ENCODE assay signal across 11 cellular contexts in the genomic region with DNA sequence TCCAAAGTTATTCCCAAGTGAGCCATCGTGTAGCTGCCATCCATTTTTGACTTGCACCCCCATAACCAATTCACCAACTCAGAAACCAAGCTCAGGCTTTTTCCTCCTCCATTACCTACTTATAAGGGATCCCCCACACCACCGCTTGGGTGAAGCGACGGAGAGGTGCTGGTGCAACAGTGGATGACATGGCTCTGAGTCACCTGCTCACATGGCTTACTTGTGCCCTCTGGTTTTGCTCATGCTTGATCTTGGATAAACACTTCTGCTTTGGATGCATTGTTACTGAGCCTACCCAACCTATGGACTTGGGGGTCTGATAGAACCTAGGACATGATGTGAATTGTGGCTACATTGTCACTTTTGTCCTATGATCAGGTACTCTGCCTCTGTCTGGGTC. TPM values are rescaled to one million over a fixed set of nuclear protein-coding genes. Genes with fewer than 3 reads are reported as not detected.
A peak's percentile ranks its signal among the peaks of the same experiment; 100 is the strongest.
DNase-seq lines count a peak whose midpoint lies in the region; ATAC-seq and TF ChIP-seq lines count a peak whose summit lies in the region.
"Had no signal": no experiment of that assay in that cellular context is flagged by ENCODE, and none has a peak within 500 bp of the region (broad histone marks: within the 10 kb centered on the region; RNA-seq: fewer than 3 reads in every experiment).

No MANE protein-coding gene starts in this region.

- H3K23ac ChIP-seq in trophoblast cell (ENCODE audit: low read length), result no peak overlapping the region

- no peak overlapping the region for H3K27ac ChIP-seq in trophoblast cell (ENCODE audit: low read depth, low read length)
- H3K27ac ChIP-seq: esophagus muscularis mucosa had no signal

- no peak overlapping the region for H2BK5ac ChIP-seq in trophoblast cell (ENCODE audit: low read depth, low read length, poor library complexity)

- no peaks in the 10 kb centered on the region for H3K36me3 Mint-ChIP-seq in activated T-cell treated with anti-CD3 and anti-CD28 coated beads, Interleukin-2, amount 50 U/mL, for 72 hours (ENCODE audit: insufficient read depth in 2 of 2)
- H3K36me3 Mint-ChIP-seq in activated CD8-positive, alpha-beta memory T cell treated with anti-CD3 and anti-CD28 coated beads, Interleukin-2, amount 10 ng/mL, durations not matched to agents 7 days and 5 days, result no peaks in the 10 kb centered on the region
- H3K36me3 Mint-ChIP-seq: T-cell had no signal

- CTCF ChIA-PET in activated CD8-positive, alpha-beta memory T cell treated with anti-CD3 and anti-CD28 coated beads, Interleukin-2, amount 10 ng/mL, durations not matched to agents 7 days and 5 days (lab: Charles Lee), result no interaction called here

- H3K4me3 ChIP-seq in choroid plexus epithelial cell (ENCODE audit: low read depth, low read length), result no peak overlapping the region
- H3K4me3 ChIP-seq in trophoblast cell (ENCODE audit: low read depth, low read length), result no peak overlapping the region
- H3K4me3 ChIP-seq: esophagus muscularis mucosa had no signal

- H4K91ac ChIP-seq in trophoblast cell (ENCODE audit: low read depth, low read length), result no peak overlapping the region

- no peaks in the 10 kb centered on the region for H3K27me3 ChIP-seq in trophoblast cell (ENCODE audit: insufficient read depth, low read length)
- H3K27me3 ChIP-seq: esophagus muscularis mucosa had no signal

- H4K8ac ChIP-seq in trophoblast cell (ENCODE audit: low read depth, low read length), result no peak overlapping the region

- H3K9ac ChIP-seq in trophoblast cell (ENCODE audit: low read length), result no peak overlapping the region

- H3K79me1 ChIP-seq in trophoblast cell (ENCODE audit: low read length), result no peaks in the 10 kb centered on the region

- no peak overlapping the region for H4K12ac ChIP-seq in trophoblast cell (ENCODE audit: low read depth, low read length)

- DNase-seq in activated T-cell treated with anti-CD3 and anti-CD28 coated beads, Interleukin-2, amount 50 U/mL, for 72 hours, result peak in 1 of 2 donors; percentile 32
- DNase-seq in activated T-cell treated with anti-CD3 and anti-CD28 coated beads for 4 hours, result no peak
- peak; percentile 26 for DNase-seq in NCI-H460 (ENCODE audit: extremely low read depth, low read depth)
- DNase-seq in choroid plexus epithelial cell (ENCODE audit: low read depth), result peak; percentile 68
- peak; percentile 48 to 58 for DNase-seq in trophoblast cell
- no peak for DNase-seq in NCI-H2196 treated with DMSO at 0.1 percent for 48 hours (lab: John Stamatoyannopoulos, UW; ENCODE audit: unreplicated experiment)
- DNase-seq in activated CD8-positive, alpha-beta memory T cell treated with anti-CD3 and anti-CD28 coated beads, Interleukin-2, amount 10 ng/mL, durations not matched to agents 7 days and 5 days, result no peak
- DNase-seq: T-cell had no signal

- no peaks in the 10 kb centered on the region for H3K4me1 ChIP-seq in trophoblast cell (ENCODE audit: control insufficient read depth in 1 of 2, insufficient read depth in 2 of 2, low read length in 2 of 2)

- WGBS in trophoblast cell (ENCODE audit: extremely low coverage, insufficient coverage, insufficient read length), result no CpG with 5 or more reads among the region's 4 CpGs

- peaks cover 0 to 3% of the 10 kb centered on the region in 2 donors for H3K9me3 Mint-ChIP-seq in activated T-cell treated with anti-CD3 and anti-CD28 coated beads, Interleukin-2, amount 50 U/mL, for 72 hours
- no peaks in the 10 kb centered on the region for H3K9me3 Mint-ChIP-seq in activated CD8-positive, alpha-beta memory T cell treated with anti-CD3 and anti-CD28 coated beads, Interleukin-2, amount 10 ng/mL, durations not matched to agents 7 days and 5 days (ENCODE audit: low read depth)
- H3K9me3 Mint-ChIP-seq: activated T-helper 1 cell treated with anti-CD3 and anti-CD28 coated beads, Interleukin-12 subunit alpha, Interleukin-12 subunit beta, Interleukin-2, Interleukin-4 antibody, amounts not matched to agents 30 ng/mL and 10 ng/mL and 1 ng/mL, durations not matched to agents 14 hours and 24 hours and 36 hours had no signal

- H3K9me3 ChIP-seq in trophoblast cell (ENCODE audit: insufficient read depth, low read depth, low read length), result no peaks in the 10 kb centered on the region
- H3K9me3 ChIP-seq: esophagus muscularis mucosa had no signal

- H3K14ac ChIP-seq in trophoblast cell (ENCODE audit: low read length), result no peak overlapping the region

- no peaks in the 10 kb centered on the region for H3K4me1 Mint-ChIP-seq in activated T-cell treated with anti-CD3 and anti-CD28 coated beads, Interleukin-2, amount 50 U/mL, for 72 hours (ENCODE audit: low read depth)
- no peaks in the 10 kb centered on the region for H3K4me1 Mint-ChIP-seq in activated CD8-positive, alpha-beta memory T cell treated with anti-CD3 and anti-CD28 coated beads, Interleukin-2, amount 10 ng/mL, durations not matched to agents 7 days and 5 days
- H3K4me1 Mint-ChIP-seq: T-cell had no signal

- H2AFZ ChIP-seq in trophoblast cell (ENCODE audit: insufficient read depth, low read length, poor library complexity), result no peak overlapping the region

- H3K4ac ChIP-seq in trophoblast cell (ENCODE audit: low read depth, low read length), result no peak overlapping the region

- H3K27ac Mint-ChIP-seq in activated T-cell treated with anti-CD3 and anti-CD28 coated beads, Interleukin-2, amount 50 U/mL, for 72 hours, result no peak overlapping the region
- H3K27ac Mint-ChIP-seq in activated CD8-positive, alpha-beta memory T cell treated with anti-CD3 and anti-CD28 coated beads, Interleukin-2, amount 10 ng/mL, durations not matched to agents 7 days and 5 days, result no peak overlapping the region
- H3K27ac Mint-ChIP-seq: activated T-helper 1 cell treated with anti-CD3 and anti-CD28 coated beads, Interleukin-12 subunit alpha, Interleukin-12 subunit beta, Interleukin-2, Interleukin-4 antibody, amounts not matched to agents 30 ng/mL and 10 ng/mL and 1 ng/mL, durations not matched to agents 14 hours and 24 hours and 36 hours; T-cell had no signal

- peak; percentile 66 to 69 for ATAC-seq in activated T-cell treated with anti-CD3 and anti-CD28 coated beads, Interleukin-2, amount 50 U/mL, for 72 hours (replicated peaks in 1 of 2)
- ATAC-seq in GM19324 (IDR thresholded peaks at IDR 0.05; ENCODE audit: low FRiP score, unreplicated experiment), result no peak
- no peak for ATAC-seq in activated CD8-positive, alpha-beta memory T cell treated with anti-CD3 and anti-CD28 coated beads, Interleukin-2, amount 10 ng/mL, durations not matched to agents 7 days and 5 days
- ATAC-seq: T-cell had no signal

- H2AK5ac ChIP-seq in trophoblast cell (ENCODE audit: low read length), result no peak overlapping the region

- H3K4me3 Mint-ChIP-seq in activated T-cell treated with anti-CD3 and anti-CD28 coated beads, Interleukin-2, amount 50 U/mL, for 72 hours, result no peak overlapping the region
- H3K4me3 Mint-ChIP-seq in activated CD8-positive, alpha-beta memory T cell treated with anti-CD3 and anti-CD28 coated beads, Interleukin-2, amount 10 ng/mL, durations not matched to agents 7 days and 5 days, result no peak overlapping the region
- H3K4me3 Mint-ChIP-seq: activated T-helper 1 cell treated with anti-CD3 and anti-CD28 coated beads, Interleukin-12 subunit alpha, Interleukin-12 subunit beta, Interleukin-2, Interleukin-4 antibody, amounts not matched to agents 30 ng/mL and 10 ng/mL and 1 ng/mL, durations not matched to agents 14 hours and 24 hours and 36 hours; T-cell had no signal

- H3K36me3 ChIP-seq in trophoblast cell (ENCODE audit: control insufficient read depth in 1 of 2, insufficient read depth in 2 of 2, low read length in 2 of 2), result no peaks in the 10 kb centered on the region
- H3K36me3 ChIP-seq: esophagus muscularis mucosa had no signal

- H3K4me2 ChIP-seq in trophoblast cell (ENCODE audit: low read length), result no peak overlapping the region

- H3K27me3 Mint-ChIP-seq in activated T-cell treated with anti-CD3 and anti-CD28 coated beads, Interleukin-2, amount 50 U/mL, for 72 hours (ENCODE audit: low read depth), result peaks cover 5% of the 10 kb centered on the region
- H3K27me3 Mint-ChIP-seq in activated CD8-positive, alpha-beta memory T cell treated with anti-CD3 and anti-CD28 coated beads, Interleukin-2, amount 10 ng/mL, durations not matched to agents 7 days and 5 days, result peaks cover 2% of the 10 kb centered on the region
- H3K27me3 Mint-ChIP-seq: T-cell had no signal

- no peaks in the 10 kb centered on the region for H3K79me2 ChIP-seq in trophoblast cell (ENCODE audit: control insufficient read depth, insufficient read depth, low read length, poor library complexity)

- no peak for TF ChIP-seq CTCF in choroid plexus epithelial cell (conservative IDR thresholded peaks at IDR 0.05; ENCODE audit: low read depth, low read length)

- no peak overlapping the region for H3K18ac ChIP-seq in trophoblast cell (ENCODE audit: low read length)

- H2BK120ac ChIP-seq in trophoblast cell (ENCODE audit: insufficient read depth, low read length, poor library complexity), result no peak overlapping the region

- no peak overlapping the region for H2BK12ac ChIP-seq in trophoblast cell (ENCODE audit: low read length)

RNA-seq across cellular contexts. Expression of gene AKR1B1, which starts 12.0 kb away (rescaled TPM):
- 100 to 1,000 TPM in 1 of 2 donors, 10 to 100 TPM in 1; 95.1 to 117 TPM for total RNA-seq in activated T-cell treated with anti-CD3 and anti-CD28 coated beads, Interleukin-2, amount 50 U/mL, for 72 hours
- total RNA-seq in NCI-H460 (2014; rRNA removed; shearing (Covaris generic)), result 168 and 178 TPM in 2 replicates
- 222 and 302 TPM in 2 replicates for polyA plus RNA-seq in NCI-H460 (2014; cell fraction: nucleus; rRNA removed)
- polyA plus RNA-seq in trophoblast cell (2013), result 219 and 229 TPM in 2 replicates
- total RNA-seq in activated CD8-positive, alpha-beta memory T cell treated with anti-CD3 and anti-CD28 coated beads, Interleukin-2, amount 10 ng/mL, durations not matched to agents 7 days and 5 days, result 100 to 1,000 TPM in 1 of 2 experiments, 10 to 100 TPM in 1; 96.2 to 113 TPM

RNA-seq across cellular contexts. Expression of gene AKR1B10, which starts 56.5 kb away (rescaled TPM):
- not detected for total RNA-seq in activated T-cell treated with anti-CD3 and anti-CD28 coated beads, Interleukin-2, amount 50 U/mL, for 72 hours
- total RNA-seq in NCI-H460 (2014; rRNA removed; shearing (Covaris generic)), result 1,538 and 1,680 TPM in 2 replicates
- polyA plus RNA-seq in NCI-H460 (2014; cell fraction: nucleus; rRNA removed), result 853 and 1,007 TPM in 2 replicates
- polyA plus RNA-seq in trophoblast cell (2013), result 0.05 and 0.08 TPM in 2 replicates
- total RNA-seq in activated CD8-positive, alpha-beta memory T cell treated with anti-CD3 and anti-CD28 coated beads, Interleukin-2, amount 10 ng/mL, durations not matched to agents 7 days and 5 days, result not detected
- total RNA-seq: activated T-helper 1 cell treated with anti-CD3 and anti-CD28 coated beads, Interleukin-12 subunit alpha, Interleukin-12 subunit beta, Interleukin-2, Interleukin-4 antibody, amounts not matched to agents 30 ng/mL and 10 ng/mL and 1 ng/mL, durations not matched to agents 14 hours and 24 hours and 36 hours had no signal

Comparison
In these comparisons a context has a peak if more than half of its experiments do, and no peak if none do; other contexts are left out.
1. ATAC-seq: peak in activated T-cell treated with anti-CD3 and anti-CD28 coated beads, Interleukin-2, amount 50 U/mL, for 72 hours (2 of 2); none in GM19324 (single experiment) and activated CD8-positive, alpha-beta memory T cell treated with anti-CD3 and anti-CD28 coated beads, Interleukin-2, amount 10 ng/mL, durations not matched to agents 7 days and 5 days (single experiment).
2. DNase-seq: peak in NCI-H460 (single experiment), choroid plexus epithelial cell (single experiment) and trophoblast cell (2 of 2); none in activated T-cell treated with anti-CD3 and anti-CD28 coated beads for 4 hours (single experiment), NCI-H2196 treated with DMSO at 0.1 percent for 48 hours (single experiment) and activated CD8-positive, alpha-beta memory T cell treated with anti-CD3 and anti-CD28 coated beads, Interleukin-2, amount 10 ng/mL, durations not matched to agents 7 days and 5 days (single experiment).
3. RNA of gene AKR1B10, which starts 56.5 kb away (total RNA-seq): 1,538 to 1,680 TPM in NCI-H460; not detected in activated T-cell treated with anti-CD3 and anti-CD28 coated beads, Interleukin-2, amount 50 U/mL, for 72 hours and not detected in activated CD8-positive, alpha-beta memory T cell treated with anti-CD3 and anti-CD28 coated beads, Interleukin-2, amount 10 ng/mL, durations not matched to agents 7 days and 5 days; every median in the first group is over 1,000 times any median in the second.